9 cellular contexts compared by ENCODE assay signal in genomic region chr18:58135170-58135569, GRCh38.
DNase-seq lines count a peak whose midpoint lies in the region; ATAC-seq, FAIRE-seq and TF ChIP-seq lines count a peak whose summit lies in the region.
"Had no signal": no experiment of that assay in that cellular context is flagged by ENCODE, and none has a peak within 500 bp of the region (broad histone marks: within the 10 kb centered on the region; RNA-seq: fewer than 3 reads in every experiment).

No MANE protein-coding gene starts in this region.

- H3K4me1 ChIP-seq in DND-41 (ENCODE audit: insufficient read depth, low read length) (peaks cover 3% of the 10 kb centered on the region; the same call in 1 of the 2 replicates), mesenchymal stem cell (ENCODE audit: control insufficient read depth, insufficient read depth, low read depth, low read length) (peaks cover 11% of the 10 kb centered on the region)

- H3K4me3 ChIP-seq in DND-41 (ENCODE audit: low read depth in 1 of 2, low read length in 2 of 2) (no peak overlapping the region), mesenchymal stem cell (ENCODE audit: insufficient read depth in 1 of 2, low read depth in 1 of 2, low read length in 2 of 2) (peak overlapping the region in 1 of 2 experiments; percentile 60)

- H3K9me3 Mint-ChIP-seq in activated CD8-positive, alpha-beta T cell treated with anti-CD3 and anti-CD28 coated beads for 36 hours: no peaks in the 10 kb centered on the region

- H2AK5ac ChIP-seq in mesenchymal stem cell (ENCODE audit: low read length, severe bottlenecking): no peak overlapping the region

- H3K36me3 ChIP-seq in DND-41 (ENCODE audit: insufficient read depth, low read length): no peaks in the 10 kb centered on the region
- no peaks in the 10 kb centered on the region for H3K36me3 ChIP-seq in mesenchymal stem cell (ENCODE audit: control insufficient read depth in 1 of 2, insufficient read depth in 2 of 2, low read depth in 1 of 2, low read length in 2 of 2)

- ATAC-seq in DND-41 (ENCODE audit: insufficient read depth, low read depth): peak; percentile 83
- peak; percentile 89 for ATAC-seq in activated CD8-positive, alpha-beta T cell treated with anti-CD3 and anti-CD28 coated beads for 36 hours

- 63% methylated on average over 4 of the region's 5 CpGs for WGBS in mesenchymal stem cell

- H4K91ac ChIP-seq in mesenchymal stem cell (ENCODE audit: low read length): no peak overlapping the region

- no peak overlapping the region for H2BK15ac ChIP-seq in mesenchymal stem cell (ENCODE audit: low read depth, poor library complexity, severe bottlenecking)

- TF ChIP-seq CTCF in DND-41 (IDR thresholded peaks at IDR 0.05; ENCODE audit: borderline replicate concordance, extremely low read depth, low read length, poor library complexity, severe bottlenecking): no peak
- no peak for TF ChIP-seq CTCF in activated CD8-positive, alpha-beta T cell treated with anti-CD3 and anti-CD28 coated beads for 36 hours (IDR thresholded peaks at IDR 0.05)

- peak overlapping the region in 1 of 2 experiments; percentile 38 for H2BK12ac ChIP-seq in mesenchymal stem cell (ENCODE audit: low read length in 2 of 2)

- H3K4ac ChIP-seq in mesenchymal stem cell (ENCODE audit: low read depth in 1 of 2, low read length in 2 of 2): no peak overlapping the region

- H2BK5ac ChIP-seq in mesenchymal stem cell (ENCODE audit: low read depth, low read length, poor library complexity, severe bottlenecking): no peak overlapping the region

- no peak overlapping the region for H3K27ac Mint-ChIP-seq in activated CD8-positive, alpha-beta T cell treated with anti-CD3 and anti-CD28 coated beads for 36 hours
- H3K27ac Mint-ChIP-seq: activated naive CD8-positive, alpha-beta T cell had no signal

- H2AFZ ChIP-seq in DND-41 (ENCODE audit: low read depth, low read length) (no peak overlapping the region), mesenchymal stem cell (ENCODE audit: low read depth, low read length) (no peak overlapping the region)

- H3K23ac ChIP-seq in mesenchymal stem cell (ENCODE audit: low read length in 2 of 2): no peak overlapping the region

- peaks cover 15% of the 10 kb centered on the region for H3K4me1 Mint-ChIP-seq in activated CD8-positive, alpha-beta T cell treated with anti-CD3 and anti-CD28 coated beads for 36 hours (ENCODE audit: low read depth)

- H3K4me2 ChIP-seq in DND-41 (ENCODE audit: insufficient read depth, low read length) (no peak overlapping the region), mesenchymal stem cell (ENCODE audit: low read length, poor library complexity, severe bottlenecking) (no peak overlapping the region)

- POLR2A ChIA-PET in activated CD8-positive, alpha-beta T cell treated with anti-CD3 and anti-CD28 coated beads for 36 hours (lab: Charles Lee): no interaction called here

- no peaks in the 10 kb centered on the region for H3K36me3 Mint-ChIP-seq in activated CD8-positive, alpha-beta T cell treated with anti-CD3 and anti-CD28 coated beads for 36 hours (ENCODE audit: low read depth)
- H3K36me3 Mint-ChIP-seq: activated naive CD8-positive, alpha-beta T cell had no signal

- CTCF ChIA-PET in activated CD8-positive, alpha-beta T cell treated with anti-CD3 and anti-CD28 coated beads for 36 hours (lab: Charles Lee): interaction anchor here (0.8 to 3.4 kb wide), 24 partner anchors 9 to 573 kb away, joined by 3 to 18 read pairs (median 4); partner anchors contain the start of gene NEDD4L

- FAIRE-seq in H54 (lab: Jason Lieb, UNC): peak; percentile 20

- no peak overlapping the region for H3K14ac ChIP-seq in mesenchymal stem cell (ENCODE audit: low read length in 2 of 2)

- H3K27ac ChIP-seq in DND-41 (ENCODE audit: low read length) (no peak overlapping the region), mesenchymal stem cell (ENCODE audit: low read length, poor library complexity, severe bottlenecking) (peak overlapping the region; percentile 27)

- peaks cover 19% of the 10 kb centered on the region for H3K79me1 ChIP-seq in mesenchymal stem cell (replicated peaks; ENCODE audit: low read length, poor library complexity, severe bottlenecking)

- no peak for TF ChIP-seq POLR2A in H54 (IDR thresholded peaks at IDR 0.05; ENCODE audit: low read depth, low read length)

- H3K4me3 Mint-ChIP-seq in activated CD8-positive, alpha-beta T cell treated with anti-CD3 and anti-CD28 coated beads for 36 hours: no peak overlapping the region
- H3K4me3 Mint-ChIP-seq: activated naive CD8-positive, alpha-beta T cell had no signal

- H3K27me3 Mint-ChIP-seq in activated CD8-positive, alpha-beta T cell treated with anti-CD3 and anti-CD28 coated beads for 36 hours: peaks cover 19% of the 10 kb centered on the region

- H4K8ac ChIP-seq in mesenchymal stem cell (ENCODE audit: low read length): no peak overlapping the region

- no peaks in the 10 kb centered on the region for H3K79me2 ChIP-seq in DND-41 (ENCODE audit: insufficient read depth, low read length)

- H2BK120ac ChIP-seq in mesenchymal stem cell (ENCODE audit: low read depth, low read length): no peak overlapping the region

- DNase-seq in DND-41 (peak; percentile 15), H54 (ENCODE audit: insufficient read length, low spot score) (peak; percentile 26), mesenchymal stem cell (peak; percentile 97), NCI-H774 (lab: John Stamatoyannopoulos, UW) (no peak), SHP77 (lab: John Stamatoyannopoulos, UW) (no peak), COLO829 (ENCODE audit: low spot score) (no peak)
- DNase-seq in activated CD8-positive, alpha-beta T cell treated with anti-CD3 and anti-CD28 coated beads for 36 hours: peak; percentile 59
- DNase-seq in stimulated activated CD4-positive, alpha-beta T cell treated with anti-CD3 and anti-CD28 coated beads, Interleukin-12 subunit alpha, Interleukin-12 subunit beta, amount 100 ng/mL, for 4 hours: no peak

- H3K9me3 ChIP-seq in DND-41 (ENCODE audit: insufficient read depth, low read length, severe bottlenecking) (no peaks in the 10 kb centered on the region), mesenchymal stem cell (ENCODE audit: control insufficient read depth, low read length) (no peaks in the 10 kb centered on the region)

- intact Hi-C loops in activated CD8-positive, alpha-beta T cell treated with anti-CD3 and anti-CD28 coated beads for 36 hours (cut with micrococcal nuclease): loop anchor here (5.0 kb wide), 1 partner anchor 253 kb away; no protein-coding TSS in a partner anchor

- H3K27me3 ChIP-seq in DND-41 (ENCODE audit: insufficient read depth, low read length, poor library complexity): no peaks in the 10 kb centered on the region
- H3K27me3 ChIP-seq in mesenchymal stem cell (ENCODE audit: control insufficient read depth in 1 of 2, insufficient read depth in 1 of 2, low read length in 2 of 2): peaks cover 0 to 9% of the 10 kb centered on the region in 2 experiments

- no peak overlapping the region for H3K9ac ChIP-seq in DND-41 (ENCODE audit: low read depth, low read length)
- peak overlapping the region; percentile 21 for H3K9ac ChIP-seq in mesenchymal stem cell (ENCODE audit: low read length)

- no peak overlapping the region for H3K18ac ChIP-seq in mesenchymal stem cell (ENCODE audit: low read depth in 1 of 2, low read length in 2 of 2)

- H4K20me1 ChIP-seq in DND-41 (ENCODE audit: insufficient read depth, low read length): peaks cover 4% of the 10 kb centered on the region; the same call in 1 of the 2 replicates

Comparison
In these comparisons a context has a peak if more than half of its experiments do, and no peak if none do; other contexts are left out.
1. DNase-seq: peak in DND-41 (single experiment), H54 (single experiment), activated CD8-positive, alpha-beta T cell treated with anti-CD3 and anti-CD28 coated beads for 36 hours (single experiment) and mesenchymal stem cell (single experiment); none in NCI-H774 (single experiment), stimulated activated CD4-positive, alpha-beta T cell treated with anti-CD3 and anti-CD28 coated beads, Interleukin-12 subunit alpha, Interleukin-12 subunit beta, amount 100 ng/mL, for 4 hours (single experiment), SHP77 (0 of 2) and COLO829 (single experiment).